In the genomic region with DNA sequence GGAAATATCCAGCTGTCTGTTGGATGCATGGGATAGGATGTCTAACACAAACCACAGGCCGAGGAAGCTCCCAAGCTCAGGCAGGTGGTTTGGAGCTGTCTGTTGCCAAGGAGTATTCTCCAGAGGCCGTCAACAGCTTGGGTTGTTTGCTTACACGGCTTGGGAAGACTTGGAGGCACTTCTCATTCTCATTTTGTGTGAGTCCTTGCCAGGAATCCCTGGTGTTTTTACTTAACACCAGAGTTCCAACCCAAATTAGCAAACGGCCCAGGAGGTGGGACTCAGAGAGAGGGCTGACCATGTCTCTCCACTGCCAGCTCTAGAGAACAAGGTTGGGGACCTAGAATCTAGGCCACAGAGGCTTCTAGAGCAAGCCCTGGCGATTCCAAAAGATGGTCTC, we compare ENCODE assay signal across 19 cellular contexts.
A peak's percentile ranks its signal among the peaks of the same experiment; 100 is the strongest.
DNase-seq lines count a peak whose midpoint lies in the region; ATAC-seq, FAIRE-seq and TF ChIP-seq lines count a peak whose summit lies in the region.
"Had no signal": no experiment of that assay in that cellular context is flagged by ENCODE, and none has a peak within 500 bp of the region (broad histone marks: within the 10 kb centered on the region; RNA-seq: fewer than 3 reads in every experiment).

No MANE protein-coding gene starts in this region.

- peak; percentile 94 for ATAC-seq in sciatic nerve
- ATAC-seq in activated T-cell treated with anti-CD3 and anti-CD28 coated beads, Interleukin-2, amount 50 U/mL, for 72 hours (replicated peaks in 1 of 2): no peak
- ATAC-seq: activated naive CD4-positive, alpha-beta T cell treated with anti-CD3 and anti-CD28 coated beads, Interleukin-2, amount 50 U/mL, for 72 hours; CD8-positive, alpha-beta T cell; GM12878; left lobe of liver had no signal

- no peaks in the 10 kb centered on the region for H3K4me1 Mint-ChIP-seq in activated T-cell treated with anti-CD3 and anti-CD28 coated beads, Interleukin-2, amount 50 U/mL, for 72 hours (ENCODE audit: low read depth)
- H3K4me1 Mint-ChIP-seq: activated CD4-positive, alpha-beta T cell treated with anti-CD3 and anti-CD28 coated beads, Interleukin-2, amount 10 ng/mL, durations not matched to agents 7 days and 5 days had no signal

- no peak overlapping the region for H3K4me3 ChIP-seq in fibroblast of the aortic adventitia (ENCODE audit: low read depth, low read length)
- H3K4me3 ChIP-seq: GM12878, K562 had no signal

- H3K27me3 Mint-ChIP-seq in activated T-cell treated with anti-CD3 and anti-CD28 coated beads, Interleukin-2, amount 50 U/mL, for 72 hours (ENCODE audit: low read depth): peaks cover 10% of the 10 kb centered on the region

- intact Hi-C loops in sciatic nerve (cut with DNase I): no loop called here

- H3K4me3 Mint-ChIP-seq in activated T-cell treated with anti-CD3 and anti-CD28 coated beads, Interleukin-2, amount 50 U/mL, for 72 hours: no peak overlapping the region
- H3K4me3 Mint-ChIP-seq: activated CD4-positive, alpha-beta T cell treated with anti-CD3 and anti-CD28 coated beads, Interleukin-2, amount 10 ng/mL, durations not matched to agents 7 days and 5 days; CD8-positive, alpha-beta T cell; stimulated activated naive CD8-positive, alpha-beta T cell treated with anti-CD3 and anti-CD28 coated beads, Interleukin-15, Interleukin-2, amounts not matched to agents 100 ng/mL and 50 ng/mL, for 24 hours had no signal

- DNase-seq in DMS 273 (lab: John Stamatoyannopoulos, UW; ENCODE audit: unreplicated experiment) (peak; percentile 93), NCI-H2171 treated with DMSO at 0.1 percent for 48 hours (lab: John Stamatoyannopoulos, UW) (peak; percentile 97), fibroblast of the aortic adventitia (ENCODE audit: low read depth) (peak; percentile 60), sciatic nerve (ENCODE audit: low spot score) (no peak), RCC 7860 (ENCODE audit: low spot score) (no peak)
- DNase-seq in stimulated activated CD4-positive, alpha-beta T cell treated with anti-CD3 and anti-CD28 coated beads, Interleukin-4, amount 100 ng/mL, for 4 hours: no peak
- no peak for DNase-seq in activated effector memory CD4-positive, alpha-beta T cell treated with Interleukin-2 at 50 U/mL for 16 hours
- no peak for DNase-seq in activated T-cell treated with anti-CD3 and anti-CD28 coated beads, Interleukin-2, amount 50 U/mL, for 72 hours
- DNase-seq: activated CD4-positive, alpha-beta T cell treated with anti-CD3 and anti-CD28 coated beads, Interleukin-2, amount 10 ng/mL, durations not matched to agents 7 days and 5 days; brain microvascular endothelial cell; CD8-positive, alpha-beta T cell; NCI-H1105 treated with DMSO at 0.1 percent for 48 hours; stimulated activated CD4-positive, alpha-beta T cell treated with anti-CD3 and anti-CD28 coated beads, Interleukin-12 subunit alpha, Interleukin-12 subunit beta, amount 100 ng/mL, for 4 hours had no signal

- H3K36me3 Mint-ChIP-seq in activated T-cell treated with anti-CD3 and anti-CD28 coated beads, Interleukin-2, amount 50 U/mL, for 72 hours (ENCODE audit: insufficient read depth in 2 of 2): no peaks in the 10 kb centered on the region
- H3K36me3 Mint-ChIP-seq: activated naive CD4-positive, alpha-beta T cell treated with anti-CD3 and anti-CD28 coated beads, Interleukin-2, amount 50 U/mL, for 72 hours; CD8-positive, alpha-beta T cell had no signal

- no peak overlapping the region for H3K27ac Mint-ChIP-seq in activated T-cell treated with anti-CD3 and anti-CD28 coated beads, Interleukin-2, amount 50 U/mL, for 72 hours
- H3K27ac Mint-ChIP-seq: activated CD4-positive, alpha-beta T cell treated with anti-CD3 and anti-CD28 coated beads, Interleukin-2, amount 10 ng/mL, durations not matched to agents 7 days and 5 days; activated naive CD4-positive, alpha-beta T cell treated with anti-CD3 and anti-CD28 coated beads, Interleukin-2, amount 50 U/mL, for 72 hours; CD8-positive, alpha-beta T cell; stimulated activated naive CD8-positive, alpha-beta T cell treated with anti-CD3 and anti-CD28 coated beads, Interleukin-15, Interleukin-2, amounts not matched to agents 100 ng/mL and 50 ng/mL, for 24 hours had no signal

- no peak for TF ChIP-seq CTCF in fibroblast of the aortic adventitia (IDR thresholded peaks at IDR 0.05; ENCODE audit: insufficient read depth, low read length)

- H3K9me3 Mint-ChIP-seq in activated T-cell treated with anti-CD3 and anti-CD28 coated beads, Interleukin-2, amount 50 U/mL, for 72 hours: no peaks in the 10 kb centered on the region
- H3K9me3 Mint-ChIP-seq: activated CD4-positive, alpha-beta T cell treated with anti-CD3 and anti-CD28 coated beads, Interleukin-2, amount 10 ng/mL, durations not matched to agents 7 days and 5 days; CD8-positive, alpha-beta T cell; stimulated activated naive CD8-positive, alpha-beta T cell treated with anti-CD3 and anti-CD28 coated beads, Interleukin-15, Interleukin-2, amounts not matched to agents 100 ng/mL and 50 ng/mL, for 24 hours had no signal

- FAIRE-seq in RCC 7860 (lab: Jason Lieb, UNC): no peak
- FAIRE-seq: GM12878, K562, TTC549 had no signal

Comparison
In these comparisons a context has a peak if more than half of its experiments do, and no peak if none do; other contexts are left out.
1. DNase-seq: peak in DMS 273 (single experiment), NCI-H2171 treated with DMSO at 0.1 percent for 48 hours (single experiment) and fibroblast of the aortic adventitia (single experiment); none in sciatic nerve (single experiment), stimulated activated CD4-positive, alpha-beta T cell treated with anti-CD3 and anti-CD28 coated beads, Interleukin-4, amount 100 ng/mL, for 4 hours (0 of 2), activated effector memory CD4-positive, alpha-beta T cell treated with Interleukin-2 at 50 U/mL for 16 hours (single experiment), RCC 7860 (single experiment) and activated T-cell treated with anti-CD3 and anti-CD28 coated beads, Interleukin-2, amount 50 U/mL, for 72 hours (0 of 2).